ENCODE assay signal across 22 cellular contexts in the genomic region with DNA sequence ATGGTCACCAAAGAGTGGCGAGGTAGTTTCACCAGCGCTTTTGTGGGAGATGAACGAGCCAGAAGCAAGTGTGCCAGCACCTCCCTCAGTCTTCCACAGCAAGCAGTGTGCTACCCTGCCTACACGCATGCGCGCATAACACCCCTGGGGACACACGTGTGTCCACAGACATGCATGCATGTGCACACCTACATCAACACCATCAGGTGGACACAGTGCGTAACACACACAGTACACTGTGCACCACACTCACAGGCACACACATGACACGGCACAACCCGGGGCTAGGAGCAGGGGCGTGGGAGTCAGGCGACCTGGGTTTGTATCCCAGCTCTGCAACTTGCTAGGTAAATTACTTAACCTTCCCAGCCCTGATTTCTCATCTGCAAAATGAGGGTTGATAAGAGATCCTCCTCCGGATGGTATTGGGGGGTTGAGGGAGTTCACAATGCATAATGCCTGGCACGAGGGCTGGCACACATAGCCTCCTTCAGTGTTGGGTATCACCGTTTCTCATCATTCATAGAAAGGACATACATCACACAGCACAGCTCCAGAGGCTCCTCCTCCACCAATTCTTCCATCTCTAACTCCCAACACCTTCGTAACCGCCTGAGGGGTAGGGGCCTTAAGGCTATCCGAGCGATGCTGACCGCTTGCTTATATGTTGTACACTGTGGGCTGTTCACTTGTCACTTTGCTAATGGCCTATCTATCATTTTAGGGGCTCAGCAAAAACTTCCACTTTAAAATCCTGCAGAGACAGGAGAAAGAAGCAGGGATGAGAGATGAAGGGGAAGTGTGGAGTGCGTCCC.
DNase-seq lines count a peak whose midpoint lies in the region; ATAC-seq, FAIRE-seq and TF ChIP-seq lines count a peak whose summit lies in the region.
"Had no signal": no experiment of that assay in that cellular context is flagged by ENCODE, and none has a peak within 500 bp of the region (broad histone marks: within the 10 kb centered on the region; RNA-seq: fewer than 3 reads in every experiment).

No MANE protein-coding gene starts in this region.

- CTCF ChIA-PET in T-cell (lab: Charles Lee) = no interaction called here

- TF ChIP-seq CTCF in left ventricle myocardium inferior (IDR thresholded peaks at IDR 0.05; ENCODE audit: borderline replicate concordance) (no peak), right atrium auricular region (IDR thresholded peaks at IDR 0.05) (no peak), colonic mucosa (IDR thresholded peaks at IDR 0.05) (no peak), neural progenitor cell (IDR thresholded peaks at IDR 0.05) (no peak), MM.1S (IDR thresholded peaks at IDR 0.05; ENCODE audit: low read length) (no peak)

- H2AFZ ChIP-seq in neural progenitor cell (replicated peaks) (no peak overlapping the region), MM.1S (ENCODE audit: low read length) (no peak overlapping the region)

- intact Hi-C loops in left ventricle myocardium inferior (cut with micrococcal nuclease) (no loop called here), colonic mucosa (cut with DNase I) (no loop called here)

- peaks cover 14% of the 10 kb centered on the region for H3K27me3 Mint-ChIP-seq in neural progenitor cell (ENCODE audit: insufficient read depth, low read depth)
- peaks cover 3 to 25% of the 10 kb centered on the region in 2 donors for H3K27me3 Mint-ChIP-seq in T-cell

- H3K36me3 ChIP-seq in left ventricle myocardium inferior (no peaks in the 10 kb centered on the region), right atrium auricular region (no peaks in the 10 kb centered on the region), colonic mucosa (no peaks in the 10 kb centered on the region), neural progenitor cell (no peaks in the 10 kb centered on the region), MM.1S (replicated peaks; ENCODE audit: insufficient read depth, low read length) (no peaks in the 10 kb centered on the region)
- H3K36me3 ChIP-seq: ascending aorta had no signal

- POLR2A ChIA-PET in T-cell (lab: Charles Lee) = no interaction called here

- H3K36me3 Mint-ChIP-seq in neural progenitor cell = no peaks in the 10 kb centered on the region
- no peaks in the 10 kb centered on the region for H3K36me3 Mint-ChIP-seq in T-cell
- H3K36me3 Mint-ChIP-seq: CD14-positive monocyte had no signal

- no peak overlapping the region for H3K4me2 ChIP-seq in neural progenitor cell
- H3K4me2 ChIP-seq in MM.1S (ENCODE audit: low read depth, low read length) = no peak overlapping the region
- H3K4me2 ChIP-seq: GM23338 had no signal

- no peaks in the 10 kb centered on the region for H4K20me1 ChIP-seq in neural progenitor cell (ENCODE audit: low read depth)
- no peaks in the 10 kb centered on the region for H4K20me1 ChIP-seq in MM.1S (ENCODE audit: insufficient read depth, low read length)

- H3K9ac ChIP-seq in colonic mucosa (ENCODE audit: low read depth in 2 of 2, low read length in 2 of 2) (no peak overlapping the region), neural progenitor cell (no peak overlapping the region), MM.1S (ENCODE audit: low read length) (no peak overlapping the region)

- DNase-seq in left ventricle myocardium inferior (no peak), right atrium auricular region (ENCODE audit: low spot score) (no peak), colonic mucosa (peak; percentile 12), neural progenitor cell (ENCODE audit: low spot score) (no peak), urothelium cell line (ENCODE audit: low spot score) (no peak), MM.1S (no peak), amygdala (lab: John Stamatoyannopoulos, UW) (no peak), T-cell (no peak)
- DNase-seq: activated CD4-positive, alpha-beta T cell treated with anti-CD3 and anti-CD28 coated beads, Interleukin-2, amount 50 U/mL, for 48 hours; activated CD4-positive, CD25-positive, alpha-beta regulatory T cell; activated naive CD4-positive, alpha-beta T cell treated with anti-CD3 and anti-CD28 coated beads for 36 hours; erythroblast; foreskin keratinocyte; NCI-H524; T1000 had no signal

- H3K27ac ChIP-seq in left ventricle myocardium inferior (replicated peaks) = peak overlapping the region; percentile 92
- peak overlapping the region in 1 of 2 donors; percentile 62 for H3K27ac ChIP-seq in right atrium auricular region
- no peak overlapping the region for H3K27ac ChIP-seq in colonic mucosa
- no peak overlapping the region for H3K27ac ChIP-seq in neural progenitor cell
- no peak overlapping the region for H3K27ac ChIP-seq in MM.1S (ENCODE audit: low read length)
- H3K27ac ChIP-seq: ascending aorta, foreskin keratinocyte, HL-60, RWPE1 had no signal

- no peak overlapping the region for H3K4me3 ChIP-seq in left ventricle myocardium inferior
- H3K4me3 ChIP-seq in right atrium auricular region = no peak overlapping the region
- no peak overlapping the region for H3K4me3 ChIP-seq in colonic mucosa
- no peak overlapping the region for H3K4me3 ChIP-seq in neural progenitor cell
- H3K4me3 ChIP-seq in MM.1S (ENCODE audit: low read length) = no peak overlapping the region
- H3K4me3 ChIP-seq: ascending aorta, GM23338 had no signal

- peaks cover 14% of the 10 kb centered on the region for H3K4me1 Mint-ChIP-seq in neural progenitor cell
- H3K4me1 Mint-ChIP-seq in T-cell = no peaks in the 10 kb centered on the region
- H3K4me1 Mint-ChIP-seq: CD14-positive monocyte; central memory CD8-positive, alpha-beta T cell; GM23338 had no signal

- peak; percentile 91 for FAIRE-seq in urothelium cell line (lab: Jason Lieb, UNC)
- FAIRE-seq: islet of Langerhans had no signal

- H3K9me3 Mint-ChIP-seq in neural progenitor cell (no peaks in the 10 kb centered on the region), T-cell (no peaks in the 10 kb centered on the region)
- H3K9me3 Mint-ChIP-seq: activated naive CD4-positive, alpha-beta T cell treated with anti-CD3 and anti-CD28 coated beads for 36 hours; CD14-positive monocyte; central memory CD8-positive, alpha-beta T cell; GM23338 had no signal

- ATAC-seq in T-cell (replicated peaks in 1 of 4) = no peak
- ATAC-seq: foreskin keratinocyte had no signal

- H3K4me3 Mint-ChIP-seq in neural progenitor cell (no peak overlapping the region), T-cell (no peak overlapping the region)
- H3K4me3 Mint-ChIP-seq: activated naive CD4-positive, alpha-beta T cell treated with anti-CD3 and anti-CD28 coated beads for 36 hours; CD14-positive monocyte; central memory CD8-positive, alpha-beta T cell; GM23338 had no signal

- H3K4me1 ChIP-seq in left ventricle myocardium inferior = peaks cover 60% of the 10 kb centered on the region
- H3K4me1 ChIP-seq in right atrium auricular region = peaks cover 0 to 46% of the 10 kb centered on the region in 2 donors
- H3K4me1 ChIP-seq in colonic mucosa = no peaks in the 10 kb centered on the region
- no peaks in the 10 kb centered on the region for H3K4me1 ChIP-seq in neural progenitor cell
- no peaks in the 10 kb centered on the region for H3K4me1 ChIP-seq in MM.1S (ENCODE audit: low read length)
- H3K4me1 ChIP-seq: foreskin keratinocyte had no signal

- H3F3A ChIP-seq in neural progenitor cell (ENCODE audit: low read depth) (peaks cover 3% of the 10 kb centered on the region), MM.1S (ENCODE audit: insufficient read depth, low read length) (no peaks in the 10 kb centered on the region)

- peak overlapping the region; percentile 46 for H3K27ac Mint-ChIP-seq in neural progenitor cell
- H3K27ac Mint-ChIP-seq in T-cell = no peak overlapping the region
- H3K27ac Mint-ChIP-seq: activated naive CD4-positive, alpha-beta T cell treated with anti-CD3 and anti-CD28 coated beads for 36 hours; CD14-positive monocyte; GM23338 had no signal

- H3K79me2 ChIP-seq in neural progenitor cell (ENCODE audit: low read depth) (no peaks in the 10 kb centered on the region), MM.1S (ENCODE audit: low read length) (no peaks in the 10 kb centered on the region)

- H3K27me3 ChIP-seq in left ventricle myocardium inferior (ENCODE audit: low read depth) (no peaks in the 10 kb centered on the region), right atrium auricular region (no peaks in the 10 kb centered on the region), colonic mucosa (no peaks in the 10 kb centered on the region), neural progenitor cell (no peaks in the 10 kb centered on the region), MM.1S (replicated peaks; ENCODE audit: insufficient read depth, low read length) (no peaks in the 10 kb centered on the region)
- H3K27me3 ChIP-seq: ascending aorta had no signal

- H3K9me3 ChIP-seq in left ventricle myocardium inferior (replicated peaks) (no peaks in the 10 kb centered on the region), right atrium auricular region (no peaks in the 10 kb centered on the region), colonic mucosa (no peaks in the 10 kb centered on the region), neural progenitor cell (ENCODE audit: low read depth) (no peaks in the 10 kb centered on the region), MM.1S (replicated peaks; ENCODE audit: insufficient read depth, low read length) (no peaks in the 10 kb centered on the region)
- H3K9me3 ChIP-seq: ascending aorta had no signal

- H3K9me2 ChIP-seq in MM.1S (replicated peaks; ENCODE audit: insufficient read depth, low read length) = no peaks in the 10 kb centered on the region
